ENCODE assay signal across 23 cellular contexts in genomic region chr4:85372986-85373385, GRCh38.
"Had no signal": no experiment of that assay in that cellular context is flagged by ENCODE, and none has a peak within 500 bp of the region (broad histone marks: within the 10 kb centered on the region; RNA-seq: fewer than 3 reads in every experiment).

No MANE protein-coding gene starts in this region.

- H3K4me1 ChIP-seq: gastrocnemius medialis, prostate gland, sigmoid colon, upper lobe of left lung had no signal

- H3K4me3 Mint-ChIP-seq: effector memory CD8-positive, alpha-beta T cell; memory B cell; naive thymus-derived CD4-positive, alpha-beta T cell; nephron; stimulated activated memory B cell treated with anti-CD40 and anti-IgM and Interleukin-4, amounts not matched to agents 10 μg/mL and 1 μg/mL and 100 μg/mL, for 72 hours had no signal

- H3K27me3 Mint-ChIP-seq: effector memory CD8-positive, alpha-beta T cell; naive thymus-derived CD4-positive, alpha-beta T cell; stimulated activated memory B cell treated with anti-CD40 and anti-IgM and Interleukin-4, amounts not matched to agents 10 μg/mL and 1 μg/mL and 100 μg/mL, for 72 hours had no signal

- H3K4me2 ChIP-seq: hepatocyte had no signal

- H3K27ac Mint-ChIP-seq: effector memory CD8-positive, alpha-beta T cell; memory B cell; naive thymus-derived CD4-positive, alpha-beta T cell; nephron; stimulated activated memory B cell treated with anti-CD40 and anti-IgM and Interleukin-4, amounts not matched to agents 10 μg/mL and 1 μg/mL and 100 μg/mL, for 72 hours had no signal

- H2AFZ ChIP-seq: hepatocyte had no signal

- H3K4me1 Mint-ChIP-seq: naive thymus-derived CD4-positive, alpha-beta T cell had no signal

- H3K36me3 ChIP-seq: gastrocnemius medialis, heart left ventricle, prostate gland, sigmoid colon, spleen, thoracic aorta, tibial nerve, upper lobe of left lung had no signal

- H3K27ac ChIP-seq: gastrocnemius medialis, heart left ventricle, hepatocyte, prostate gland, sigmoid colon, skin epidermis, spleen, thoracic aorta, tibial nerve, upper lobe of left lung had no signal

- ATAC-seq: effector memory CD8-positive, alpha-beta T cell; gastrocnemius medialis; left lobe of liver; naive thymus-derived CD4-positive, alpha-beta T cell; right cardiac atrium; stimulated activated memory B cell treated with anti-CD40 and anti-IgM and Interleukin-4, amounts not matched to agents 10 μg/mL and 1 μg/mL and 100 μg/mL, for 72 hours; stimulated activated naive CD8-positive, alpha-beta T cell treated with anti-CD3 and anti-CD28 coated beads, Interleukin-15, Interleukin-2, amounts not matched to agents 100 U/mL and 50 U/mL, for 24 hours had no signal

- DNase-seq: cortex of kidney; effector memory CD8-positive, alpha-beta T cell; foreskin fibroblast; gastrocnemius medialis; heart left ventricle; kidney; naive thymus-derived CD4-positive, alpha-beta T cell; sigmoid colon; spleen; stimulated activated CD4-positive, alpha-beta T cell treated with anti-CD3 and anti-CD28 coated beads, Interleukin-4, amount 100 ng/mL, for 4 hours; stimulated activated naive CD8-positive, alpha-beta T cell treated with anti-CD3 and anti-CD28 coated beads, Interleukin-15, Interleukin-2, amounts not matched to agents 100 U/mL and 50 U/mL, for 24 hours; upper lobe of left lung had no signal

- H3K79me2 ChIP-seq: hepatocyte had no signal

- H3K9me3 Mint-ChIP-seq: memory B cell; nephron; stimulated activated memory B cell treated with anti-CD40 and anti-IgM and Interleukin-4, amounts not matched to agents 10 μg/mL and 1 μg/mL and 100 μg/mL, for 72 hours had no signal

- H3K4me3 ChIP-seq: gastrocnemius medialis, heart left ventricle, hepatocyte, lung, prostate gland, sigmoid colon, skin epidermis, spleen, thoracic aorta, tibial nerve, upper lobe of left lung had no signal

- H3K36me3 Mint-ChIP-seq: memory B cell; naive thymus-derived CD4-positive, alpha-beta T cell; stimulated activated memory B cell treated with anti-CD40 and anti-IgM and Interleukin-4, amounts not matched to agents 10 μg/mL and 1 μg/mL and 100 μg/mL, for 72 hours had no signal

- H3K27me3 ChIP-seq: gastrocnemius medialis, heart left ventricle, hepatocyte, sigmoid colon, spleen, tibial nerve, upper lobe of left lung had no signal
